Comparison of ENCODE assay signal across 14 cellular contexts in genomic region chr5:61019642-61020041, GRCh38.
DNase-seq lines count a peak whose midpoint lies in the region; ATAC-seq and TF ChIP-seq lines count a peak whose summit lies in the region.
"Had no signal": no experiment of that assay in that cellular context is flagged by ENCODE, and none has a peak within 500 bp of the region (broad histone marks: within the 10 kb centered on the region; RNA-seq: fewer than 3 reads in every experiment).

No MANE protein-coding gene starts in this region.

- H3K4me2 ChIP-seq in mammary epithelial cell (ENCODE audit: insufficient read depth, low read depth, low read length): no peak overlapping the region
- H3K4me2 ChIP-seq: KMS-11 had no signal

- H3K9ac ChIP-seq in mammary epithelial cell (ENCODE audit: insufficient read depth, low read length): no peak overlapping the region
- H3K9ac ChIP-seq: KMS-11 had no signal

- no peaks in the 10 kb centered on the region for H3K9me3 Mint-ChIP-seq in Caco-2 (ENCODE audit: unreplicated experiment)
- H3K9me3 Mint-ChIP-seq in stimulated activated naive B cell treated with anti-CD40 and anti-IgM and Interleukin-4, amounts not matched to agents 10 μg/mL and 1 μg/mL and 100 μg/mL, for 72 hours: peaks cover 2 to 7% of the 10 kb centered on the region in 2 donors

- dilution Hi-C loops in mammary epithelial cell (cut with HindIII; ENCODE audit: low sequenced_read_pairs): no loop called here

- no peaks in the 10 kb centered on the region for H3K36me3 Mint-ChIP-seq in Caco-2 (ENCODE audit: insufficient read depth, unreplicated experiment)
- peaks cover 3 to 13% of the 10 kb centered on the region in 2 donors for H3K36me3 Mint-ChIP-seq in stimulated activated naive B cell treated with anti-CD40 and anti-IgM and Interleukin-4, amounts not matched to agents 10 μg/mL and 1 μg/mL and 100 μg/mL, for 72 hours

- no peak overlapping the region for H3K4me3 Mint-ChIP-seq in Caco-2 (ENCODE audit: unreplicated experiment)
- H3K4me3 Mint-ChIP-seq in stimulated activated naive B cell treated with anti-CD40 and anti-IgM and Interleukin-4, amounts not matched to agents 10 μg/mL and 1 μg/mL and 100 μg/mL, for 72 hours: no peak overlapping the region
- H3K4me3 Mint-ChIP-seq: CD8-positive, alpha-beta T cell had no signal

- H3K4me1 ChIP-seq in mammary epithelial cell (ENCODE audit: insufficient read depth, low read length): peaks cover 3% of the 10 kb centered on the region
- no peaks in the 10 kb centered on the region for H3K4me1 ChIP-seq in Caco-2
- H3K4me1 ChIP-seq: BE2C had no signal

- H3K4me3 ChIP-seq in mammary epithelial cell (replicated peaks in 1 of 3; ENCODE audit: insufficient read depth in 1 of 3, low read depth in 2 of 3, low read length in 3 of 3) (no peak overlapping the region), Caco-2 (ENCODE audit: low read depth, low read length) (no peak overlapping the region), lower leg skin (ENCODE audit: low read depth, poor library complexity, severe bottlenecking) (no peak overlapping the region)
- H3K4me3 ChIP-seq: MG63 had no signal

- DNase-seq in CD1c-positive myeloid dendritic cell (ENCODE audit: extremely low spot score) (peak; percentile 7), OCI-M1 (lab: John Stamatoyannopoulos, UW) (peak; percentile 31), mammary epithelial cell (no peak), iris pigment epithelial cell (ENCODE audit: low read depth) (peak; percentile 23), Caco-2 (no peak), lower leg skin (ENCODE audit: low spot score in 2 of 2) (no peak)
- no peak for DNase-seq in stimulated activated naive B cell treated with anti-CD40 and anti-IgM and Interleukin-4, amounts not matched to agents 10 μg/mL and 1 μg/mL and 100 μg/mL, for 72 hours
- DNase-seq: BE2C; CD8-positive, alpha-beta T cell; MG63; NCI-H1930; NCI-H2171 treated with DMSO at 0.1 percent for 48 hours; NCI-H510A treated with DMSO at 0.1 percent for 48 hours had no signal

- peaks cover 39% of the 10 kb centered on the region for H3K79me2 ChIP-seq in mammary epithelial cell (ENCODE audit: insufficient read depth, low read length)

- no peak overlapping the region for H2AFZ ChIP-seq in mammary epithelial cell (ENCODE audit: low read depth, low read length)

- no peak for ATAC-seq in stimulated activated naive B cell treated with anti-CD40 and anti-IgM and Interleukin-4, amounts not matched to agents 10 μg/mL and 1 μg/mL and 100 μg/mL, for 72 hours (replicated peaks)
- ATAC-seq: CD8-positive, alpha-beta T cell had no signal

- TF ChIP-seq CTCF in mammary epithelial cell (conservative IDR thresholded peaks at IDR 0.05 in 1 of 2, IDR thresholded peaks at IDR 0.05 in 1 of 2; ENCODE audit: extremely low read depth in 1 of 2, insufficient read depth in 1 of 2, low read depth in 1 of 2, low read length in 2 of 2) (no peak), Caco-2 (IDR thresholded peaks at IDR 0.05; ENCODE audit: insufficient read depth in 1 of 2, low read depth in 1 of 2, low read length in 1 of 2, severe bottlenecking in 1 of 2, unreplicated experiment in 1 of 2) (no peak), lower leg skin (IDR thresholded peaks at IDR 0.05) (no peak)

- H3K27me3 ChIP-seq in mammary epithelial cell (ENCODE audit: insufficient read depth, low read length) (no peaks in the 10 kb centered on the region), Caco-2 (replicated peaks; ENCODE audit: control insufficient read depth, insufficient read depth, low read length) (no peaks in the 10 kb centered on the region)
- H3K27me3 ChIP-seq: BE2C, MG63 had no signal

- BruUV-seq in mammary epithelial cell (replicated peaks; lab: Mats Ljungman, UMichigan): no TSS peak
- BruUV-seq in Caco-2 (replicated peaks; lab: Mats Ljungman, UMichigan): no TSS peak

- H3K36me3 ChIP-seq in mammary epithelial cell (ENCODE audit: insufficient read depth, low read length) (no peaks in the 10 kb centered on the region), Caco-2 (ENCODE audit: control insufficient read depth, insufficient read depth, low read length) (no peaks in the 10 kb centered on the region)
- H3K36me3 ChIP-seq: BE2C, MG63 had no signal

- no peaks in the 10 kb centered on the region for H3K4me1 Mint-ChIP-seq in Caco-2 (ENCODE audit: low read depth, unreplicated experiment)
- peaks cover 0 to 3% of the 10 kb centered on the region in 2 donors for H3K4me1 Mint-ChIP-seq in stimulated activated naive B cell treated with anti-CD40 and anti-IgM and Interleukin-4, amounts not matched to agents 10 μg/mL and 1 μg/mL and 100 μg/mL, for 72 hours

- intact Hi-C loops in mammary epithelial cell (cut with micrococcal nuclease): no loop called here
- intact Hi-C loops in Caco-2 (cut with micrococcal nuclease; ENCODE audit: unreplicated experiment): no loop called here
- intact Hi-C loops in lower leg skin (cut with DNase I; ENCODE audit: low total_unique reads): no loop called here

- CTCF ChIA-PET in mammary epithelial cell (lab: Charles Lee; ENCODE audit: low non-redundant PET) (interaction anchor here (0.7 kb wide), 1 partner anchor 897 kb away, joined by 6 read pairs; no protein-coding TSS in a partner anchor), Caco-2 (lab: Charles Lee) (no interaction called here)

- no peaks in the 10 kb centered on the region for H4K20me1 ChIP-seq in mammary epithelial cell (ENCODE audit: insufficient read depth, low read length)

- H3K9me3 ChIP-seq in mammary epithelial cell (replicated peaks; ENCODE audit: insufficient read depth, low read length): no peaks in the 10 kb centered on the region
- no peaks in the 10 kb centered on the region for H3K9me3 ChIP-seq in Caco-2
- H3K9me3 ChIP-seq: BE2C, MG63 had no signal

- 100% methylated on average over 1 of the region's 1 CpG for WGBS in mammary epithelial cell (ENCODE audit: low coverage, missing lambda C conversion rate)
- 92 to 94% methylated on average over 1 of the region's 1 CpG for WGBS in lower leg skin, 2 donors

- in situ Hi-C loops in mammary epithelial cell (cut with MboI; ENCODE audit: low sequenced_read_pairs in 2 of 2): no loop called here

- POLR2A ChIA-PET in Caco-2 (lab: Charles Lee): no interaction called here

- no peak for TF ChIP-seq POLR2A in lower leg skin (IDR thresholded peaks at IDR 0.05)

- no peak overlapping the region for H3K27ac Mint-ChIP-seq in Caco-2 (ENCODE audit: unreplicated experiment)
- no peak overlapping the region for H3K27ac Mint-ChIP-seq in stimulated activated naive B cell treated with anti-CD40 and anti-IgM and Interleukin-4, amounts not matched to agents 10 μg/mL and 1 μg/mL and 100 μg/mL, for 72 hours
- H3K27ac Mint-ChIP-seq: CD8-positive, alpha-beta T cell had no signal

- no peaks in the 10 kb centered on the region for H3K27me3 Mint-ChIP-seq in Caco-2 (ENCODE audit: insufficient read depth, unreplicated experiment)
- H3K27me3 Mint-ChIP-seq in stimulated activated naive B cell treated with anti-CD40 and anti-IgM and Interleukin-4, amounts not matched to agents 10 μg/mL and 1 μg/mL and 100 μg/mL, for 72 hours: no peaks in the 10 kb centered on the region

- H3K27ac ChIP-seq in mammary epithelial cell (ENCODE audit: insufficient read depth, low read depth, low read length): peak overlapping the region; percentile 7
- H3K27ac ChIP-seq: KMS-11 had no signal

Comparison
In these comparisons a context has a peak if more than half of its experiments do, and no peak if none do; other contexts are left out.
1. DNase-seq: peak in CD1c-positive myeloid dendritic cell (single experiment), OCI-M1 (single experiment) and iris pigment epithelial cell (single experiment); none in mammary epithelial cell (single experiment), Caco-2 (0 of 2), stimulated activated naive B cell treated with anti-CD40 and anti-IgM and Interleukin-4, amounts not matched to agents 10 μg/mL and 1 μg/mL and 100 μg/mL, for 72 hours (single experiment) and lower leg skin (0 of 2).